10 cellular contexts compared by ENCODE assay signal in the genomic region with DNA sequence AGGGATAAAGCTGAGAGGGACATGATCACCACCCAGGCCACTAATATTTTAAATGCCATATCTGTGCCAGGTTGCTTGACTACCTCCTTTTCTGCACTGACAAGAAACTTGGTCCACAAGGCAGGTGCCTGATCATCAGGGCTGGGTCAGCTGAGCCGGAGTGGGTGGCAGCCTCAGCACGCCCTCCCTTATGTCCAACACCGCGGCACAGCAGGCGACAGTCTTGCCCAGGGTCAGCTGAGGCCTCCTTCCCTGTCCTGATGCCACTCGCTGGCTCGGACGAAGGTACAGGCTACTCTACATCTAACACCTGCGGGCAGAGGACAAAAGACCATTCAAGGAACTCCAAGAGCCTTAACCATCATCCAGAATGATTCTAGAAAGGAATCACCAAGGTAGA. TPM values are rescaled to one million over a fixed set of nuclear protein-coding genes. Genes with fewer than 3 reads are reported as not detected.
DNase-seq lines count a peak whose midpoint lies in the region; ATAC-seq and TF ChIP-seq lines count a peak whose summit lies in the region.
"Had no signal": no experiment of that assay in that cellular context is flagged by ENCODE, and none has a peak within 500 bp of the region (broad histone marks: within the 10 kb centered on the region; RNA-seq: fewer than 3 reads in every experiment).

No MANE protein-coding gene starts in this region.

- TSS peak; percentile 87 for BruUV-seq in Caco-2 (replicated peaks; lab: Mats Ljungman, UMichigan)

- peaks cover 2% of the 10 kb centered on the region for H3K36me3 ChIP-seq in Caco-2 (ENCODE audit: control insufficient read depth, insufficient read depth, low read length)

- peak overlapping the region; percentile 100 for H3K27ac Mint-ChIP-seq in Caco-2 (ENCODE audit: unreplicated experiment)
- peak overlapping the region; percentile 24 for H3K27ac Mint-ChIP-seq in activated T-helper 1 cell treated with anti-CD3 and anti-CD28 coated beads, Interleukin-12 subunit alpha, Interleukin-12 subunit beta, Interleukin-2, Interleukin-4 antibody, amounts not matched to agents 30 ng/mL and 10 ng/mL and 1 ng/mL, durations not matched to agents 14 hours and 24 hours and 36 hours
- peak overlapping the region; percentile 92 for H3K27ac Mint-ChIP-seq in progenitor cell of endocrine pancreas

- no peaks in the 10 kb centered on the region for H3K27me3 ChIP-seq in Caco-2 (replicated peaks; ENCODE audit: control insufficient read depth, insufficient read depth, low read length)

- DNase-seq in Caco-2, result no peak
- no peak for DNase-seq in activated T-helper 1 cell treated with anti-CD3 and anti-CD28 coated beads, Interleukin-12 subunit alpha, Interleukin-12 subunit beta, Interleukin-2, Interleukin-4 antibody, amounts not matched to agents 30 ng/mL and 10 ng/mL and 1 ng/mL, durations not matched to agents 14 hours and 24 hours and 36 hours (ENCODE audit: low spot score)
- DNase-seq in left ventricle myocardium superior, result peak; percentile 51
- DNase-seq in progenitor cell of endocrine pancreas (ENCODE audit: low spot score, unreplicated experiment), result no peak
- DNase-seq in COLO829 (ENCODE audit: low spot score), result no peak
- DNase-seq in NCI-H2196 treated with DMSO at 0.1 percent for 48 hours (lab: John Stamatoyannopoulos, UW; ENCODE audit: unreplicated experiment), result no peak
- DNase-seq in OCI-M2 (lab: John Stamatoyannopoulos, UW; ENCODE audit: unreplicated experiment), result no peak
- DNase-seq: DND-41, occipital lobe had no signal

- TF ChIP-seq CTCF in Caco-2 (IDR thresholded peaks at IDR 0.05; ENCODE audit: insufficient read depth in 1 of 2, low read depth in 1 of 2, low read length in 1 of 2, severe bottlenecking in 1 of 2, unreplicated experiment in 1 of 2), result no peak
- no peak for TF ChIP-seq CTCF in progenitor cell of endocrine pancreas (IDR thresholded peaks at IDR 0.05; ENCODE audit: unreplicated experiment)

- no peaks in the 10 kb centered on the region for H3K9me3 ChIP-seq in Caco-2

- peaks cover 68% of the 10 kb centered on the region for H3K4me1 ChIP-seq in Caco-2

- POLR2A ChIA-PET in Caco-2 (lab: Charles Lee), result interaction anchor here (0.6 to 3.2 kb wide), 6 partner anchors 8 to 144 kb away, joined by 3 to 75 read pairs (median 6); a partner anchor contains a TSS

- ATAC-seq in left ventricle myocardium superior, result peak; percentile 65
- no peak for ATAC-seq in GM18868 (IDR thresholded peaks at IDR 0.05; ENCODE audit: unreplicated experiment)

- no peak overlapping the region for H3K4me3 ChIP-seq in Caco-2 (ENCODE audit: low read depth, low read length)

- CTCF ChIA-PET in Caco-2 (lab: Charles Lee), result interaction anchor here (0.8 to 3.3 kb wide), 5 partner anchors 12 to 34 kb away, joined by 3 to 20 read pairs (median 4); a partner anchor contains a TSS

- intact Hi-C loops in Caco-2 (cut with micrococcal nuclease; ENCODE audit: unreplicated experiment), result loop anchor here (1.0 kb wide), 4 partner anchors 17 to 37 kb away; a partner anchor contains a TSS
- intact Hi-C loops in activated T-helper 1 cell treated with anti-CD3 and anti-CD28 coated beads, Interleukin-12 subunit alpha, Interleukin-12 subunit beta, Interleukin-2, Interleukin-4 antibody, amounts not matched to agents 30 ng/mL and 10 ng/mL and 1 ng/mL, durations not matched to agents 14 hours and 24 hours and 36 hours (cut with micrococcal nuclease), result loop anchor here (10.0 kb wide), 1 partner anchor 312 kb away; a partner anchor contains a TSS
- intact Hi-C loops in left ventricle myocardium superior (cut with micrococcal nuclease), result no loop called here

- H3K27me3 Mint-ChIP-seq in Caco-2 (ENCODE audit: insufficient read depth, unreplicated experiment) (no peaks in the 10 kb centered on the region), progenitor cell of endocrine pancreas (no peaks in the 10 kb centered on the region)
- no peaks in the 10 kb centered on the region for H3K27me3 Mint-ChIP-seq in activated T-helper 1 cell treated with anti-CD3 and anti-CD28 coated beads, Interleukin-12 subunit alpha, Interleukin-12 subunit beta, Interleukin-2, Interleukin-4 antibody, amounts not matched to agents 30 ng/mL and 10 ng/mL and 1 ng/mL, durations not matched to agents 14 hours and 24 hours and 36 hours (ENCODE audit: insufficient read depth)

- H3K9me3 Mint-ChIP-seq in Caco-2 (ENCODE audit: unreplicated experiment) (no peaks in the 10 kb centered on the region), progenitor cell of endocrine pancreas (ENCODE audit: low read depth) (no peaks in the 10 kb centered on the region)
- no peaks in the 10 kb centered on the region for H3K9me3 Mint-ChIP-seq in activated T-helper 1 cell treated with anti-CD3 and anti-CD28 coated beads, Interleukin-12 subunit alpha, Interleukin-12 subunit beta, Interleukin-2, Interleukin-4 antibody, amounts not matched to agents 30 ng/mL and 10 ng/mL and 1 ng/mL, durations not matched to agents 14 hours and 24 hours and 36 hours

- peaks cover 66% of the 10 kb centered on the region for H3K36me3 Mint-ChIP-seq in Caco-2 (ENCODE audit: insufficient read depth, unreplicated experiment)
- peaks cover 39% of the 10 kb centered on the region for H3K36me3 Mint-ChIP-seq in activated T-helper 1 cell treated with anti-CD3 and anti-CD28 coated beads, Interleukin-12 subunit alpha, Interleukin-12 subunit beta, Interleukin-2, Interleukin-4 antibody, amounts not matched to agents 30 ng/mL and 10 ng/mL and 1 ng/mL, durations not matched to agents 14 hours and 24 hours and 36 hours (ENCODE audit: low read depth)
- peaks cover 19% of the 10 kb centered on the region for H3K36me3 Mint-ChIP-seq in progenitor cell of endocrine pancreas (ENCODE audit: insufficient read depth)

- H3K4me1 Mint-ChIP-seq in Caco-2 (ENCODE audit: low read depth, unreplicated experiment) (peaks cover 50% of the 10 kb centered on the region), progenitor cell of endocrine pancreas (ENCODE audit: low read depth) (peaks cover 59% of the 10 kb centered on the region)
- H3K4me1 Mint-ChIP-seq in activated T-helper 1 cell treated with anti-CD3 and anti-CD28 coated beads, Interleukin-12 subunit alpha, Interleukin-12 subunit beta, Interleukin-2, Interleukin-4 antibody, amounts not matched to agents 30 ng/mL and 10 ng/mL and 1 ng/mL, durations not matched to agents 14 hours and 24 hours and 36 hours (ENCODE audit: low read depth), result peaks cover 58% of the 10 kb centered on the region

- H3K4me3 Mint-ChIP-seq in Caco-2 (ENCODE audit: unreplicated experiment), result peak overlapping the region; percentile 78
- peak overlapping the region; percentile 10 for H3K4me3 Mint-ChIP-seq in activated T-helper 1 cell treated with anti-CD3 and anti-CD28 coated beads, Interleukin-12 subunit alpha, Interleukin-12 subunit beta, Interleukin-2, Interleukin-4 antibody, amounts not matched to agents 30 ng/mL and 10 ng/mL and 1 ng/mL, durations not matched to agents 14 hours and 24 hours and 36 hours
- H3K4me3 Mint-ChIP-seq in progenitor cell of endocrine pancreas (ENCODE audit: low read depth), result no peak overlapping the region

RNA-seq across cellular contexts. Expression of a gene that starts 16.9 kb away (rescaled TPM):
- total RNA-seq in Caco-2 (2022) (70.3 and 77.7 TPM in 2 replicates), left ventricle myocardium superior (22.1 TPM), progenitor cell of endocrine pancreas (90.6 and 94.7 TPM in 2 replicates)
- total RNA-seq in activated T-helper 1 cell treated with anti-CD3 and anti-CD28 coated beads, Interleukin-12 subunit alpha, Interleukin-12 subunit beta, Interleukin-2, Interleukin-4 antibody, amounts not matched to agents 30 ng/mL and 10 ng/mL and 1 ng/mL, durations not matched to agents 14 hours and 24 hours and 36 hours, result 111 and 114 TPM in 2 replicates

RNA-seq across cellular contexts. Expression of a gene that starts 33.9 kb away (rescaled TPM):
- total RNA-seq in Caco-2 (2022), result 238 and 251 TPM in 2 replicates
- total RNA-seq in activated T-helper 1 cell treated with anti-CD3 and anti-CD28 coated beads, Interleukin-12 subunit alpha, Interleukin-12 subunit beta, Interleukin-2, Interleukin-4 antibody, amounts not matched to agents 30 ng/mL and 10 ng/mL and 1 ng/mL, durations not matched to agents 14 hours and 24 hours and 36 hours, result 141 and 142 TPM in 2 replicates
- total RNA-seq in left ventricle myocardium superior, result 41.9 TPM
- 172 and 173 TPM in 2 replicates for total RNA-seq in progenitor cell of endocrine pancreas

RNA-seq across cellular contexts. Expression of a gene that starts 48.3 kb away (rescaled TPM):
- 86.5 and 91.7 TPM in 2 replicates for total RNA-seq in Caco-2 (2022)
- total RNA-seq in activated T-helper 1 cell treated with anti-CD3 and anti-CD28 coated beads, Interleukin-12 subunit alpha, Interleukin-12 subunit beta, Interleukin-2, Interleukin-4 antibody, amounts not matched to agents 30 ng/mL and 10 ng/mL and 1 ng/mL, durations not matched to agents 14 hours and 24 hours and 36 hours, result 51.0 and 52.1 TPM in 2 replicates
- 31.6 TPM for total RNA-seq in left ventricle myocardium superior
- 33.6 and 35.4 TPM in 2 replicates for total RNA-seq in progenitor cell of endocrine pancreas

Comparison
In these comparisons a context has a peak if more than half of its experiments do, and no peak if none do; other contexts are left out.
1. H3K27ac Mint-ChIP-seq: peak in every context shown above with its lines; median percentile 100 in Caco-2; 92 in progenitor cell of endocrine pancreas; 24 in activated T-helper 1 cell treated with anti-CD3 and anti-CD28 coated beads, Interleukin-12 subunit alpha, Interleukin-12 subunit beta, Interleukin-2, Interleukin-4 antibody, amounts not matched to agents 30 ng/mL and 10 ng/mL and 1 ng/mL, durations not matched to agents 14 hours and 24 hours and 36 hours.